8 cellular contexts compared by ENCODE assay signal in the genomic region with DNA sequence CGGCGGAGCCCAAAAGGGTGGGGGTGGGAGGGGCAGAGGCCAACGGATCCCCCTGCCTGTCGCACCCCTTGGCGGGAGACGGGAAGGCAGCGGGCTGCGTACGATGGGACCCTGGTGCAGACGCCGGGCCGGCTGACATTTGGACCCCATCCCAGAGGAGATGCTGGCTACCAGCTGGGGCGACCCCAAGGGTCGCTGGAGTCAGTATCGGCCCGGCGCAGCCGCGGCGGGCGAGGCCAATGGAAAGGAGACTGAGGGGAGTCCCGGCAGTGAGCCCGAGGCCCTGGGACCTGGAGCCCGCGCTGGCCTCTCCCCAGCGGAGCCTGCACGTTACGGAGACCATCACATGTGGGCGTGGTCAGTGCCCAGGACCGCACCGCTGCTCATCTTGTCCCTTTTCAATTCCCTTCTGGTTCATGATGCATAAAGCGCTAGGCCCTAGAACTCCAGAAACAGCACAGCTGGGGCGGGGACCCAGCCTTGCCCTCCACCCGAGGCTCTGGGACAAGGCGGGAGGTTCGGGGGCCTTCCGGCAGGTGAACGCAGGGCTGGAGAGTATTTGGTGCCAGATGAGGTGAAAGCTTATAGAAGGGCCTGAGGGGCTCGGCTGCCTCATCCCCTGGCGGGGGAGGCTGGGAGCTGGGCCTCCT. TPM values are rescaled to one million over a fixed set of nuclear protein-coding genes. Genes with fewer than 3 reads are reported as not detected.
A peak's percentile ranks its signal among the peaks of the same experiment; 100 is the strongest.
DNase-seq lines count a peak whose midpoint lies in the region; TF ChIP-seq lines count a peak whose summit lies in the region.

No MANE protein-coding gene starts in this region.

- H3K4me1 ChIP-seq in HAP-1 (peaks cover 10% of the 10 kb centered on the region), esophagus (ENCODE audit: control insufficient read depth in 2 of 2, insufficient read depth in 2 of 2, low read length in 1 of 2) (peaks cover 36 to 62% of the 10 kb centered on the region in 2 donors), prostate gland (replicated peaks) (peaks cover 22% of the 10 kb centered on the region), adrenal gland (replicated peaks in 1 of 2) (peaks cover 15 to 48% of the 10 kb centered on the region in 2 donors)

- DNase-seq in HAP-1 (ENCODE audit: low spot score in 2 of 2), result peak; percentile 74 to 89
- peak; percentile 87 for DNase-seq in RKO (ENCODE audit: low spot score)
- no peak for DNase-seq in prostate gland (ENCODE audit: low spot score)
- no peak for DNase-seq in lower leg skin (ENCODE audit: low spot score in 2 of 2)
- DNase-seq in NCI-H128 (lab: John Stamatoyannopoulos, UW; ENCODE audit: unreplicated experiment), result no peak
- DNase-seq in adrenal gland, result no peak
- no peak for DNase-seq in DMS153 (lab: John Stamatoyannopoulos, UW)

- WGBS in esophagus, 2 donors, result 3 to 4% methylated on average over 40 of the region's 40 CpGs
- WGBS in prostate gland, result 4% methylated on average over 36 of the region's 40 CpGs
- WGBS in lower leg skin, 2 donors, result 3 to 6% methylated on average over 33 to 40 of the region's 40 CpGs
- 6 to 20% (median 7%) methylated on average over 5 to 40 of the region's 40 CpGs for WGBS in adrenal gland, 4 donors

- in situ Hi-C loops in HAP-1 (cut with MboI; ENCODE audit: low sequenced_read_pairs), result no loop called here

- intact Hi-C loops in prostate gland (cut with DNase I), result no loop called here
- intact Hi-C loops in lower leg skin (cut with DNase I; ENCODE audit: low total_unique reads), result no loop called here
- intact Hi-C loops in adrenal gland (cut with DNase I), result no loop called here

- TF ChIP-seq CTCF in prostate gland (IDR thresholded peaks at IDR 0.05) (no peak), lower leg skin (IDR thresholded peaks at IDR 0.05) (no peak), adrenal gland (IDR thresholded peaks at IDR 0.05) (no peak)

- H3K9me3 ChIP-seq in HAP-1, result no peaks in the 10 kb centered on the region
- peaks cover 0 to 10% of the 10 kb centered on the region in 2 donors for H3K9me3 ChIP-seq in esophagus (ENCODE audit: control insufficient read depth in 2 of 2, insufficient read depth in 1 of 2, low read depth in 1 of 2, low read length in 1 of 2)
- H3K9me3 ChIP-seq in prostate gland, result no peaks in the 10 kb centered on the region
- no peaks in the 10 kb centered on the region for H3K9me3 ChIP-seq in adrenal gland (replicated peaks in 1 of 3)

- H3K4me3 ChIP-seq in HAP-1 (peak overlapping the region; percentile 46), esophagus (ENCODE audit: low read depth in 1 of 2, low read length in 2 of 2) (peak overlapping the region; percentile 39 to 40), prostate gland (peak overlapping the region; percentile 14 to 19), lower leg skin (ENCODE audit: low read depth, poor library complexity, severe bottlenecking) (no peak overlapping the region), adrenal gland (peak overlapping the region in 1 of 4 donors; percentile 35)

- H3K36me3 ChIP-seq in HAP-1 (replicated peaks), result peaks cover 4% of the 10 kb centered on the region
- H3K36me3 ChIP-seq in esophagus (ENCODE audit: control insufficient read depth in 2 of 2, insufficient read depth in 2 of 2, low read length in 1 of 2), result peaks cover 0 to 14% of the 10 kb centered on the region in 2 donors
- no peaks in the 10 kb centered on the region for H3K36me3 ChIP-seq in prostate gland
- H3K36me3 ChIP-seq in adrenal gland (replicated peaks in 1 of 2), result no peaks in the 10 kb centered on the region

- TF ChIP-seq POLR2A in prostate gland (IDR thresholded peaks at IDR 0.05) (no peak), lower leg skin (IDR thresholded peaks at IDR 0.05) (no peak), adrenal gland (IDR thresholded peaks at IDR 0.05) (no peak)

- H3K27me3 ChIP-seq in HAP-1 (ENCODE audit: low read depth) (no peaks in the 10 kb centered on the region), esophagus (ENCODE audit: control insufficient read depth in 1 of 2, insufficient read depth in 2 of 2, low read length in 2 of 2) (peaks cover 0 to 48% of the 10 kb centered on the region in 2 donors), prostate gland (replicated peaks; ENCODE audit: insufficient read depth) (peaks cover 38% of the 10 kb centered on the region), adrenal gland (peaks cover 76% of the 10 kb centered on the region)

- no peak overlapping the region for H3K27ac ChIP-seq in esophagus (ENCODE audit: low read depth in 2 of 2, low read length in 1 of 2)
- H3K27ac ChIP-seq in prostate gland, result no peak overlapping the region
- no peak overlapping the region for H3K27ac ChIP-seq in adrenal gland

RNA-seq across cellular contexts. Expression of a gene that starts 8.0 kb away (rescaled TPM):
- 10 to 100 TPM; 17.8 to 28.1 TPM for polyA plus RNA-seq in esophagus
- total RNA-seq in prostate gland, result 10 to 100 TPM; 54.0 to 93.0 TPM
- 10 to 100 TPM; 34.3 to 49.6 (median 45.7) TPM for total RNA-seq in lower leg skin
- total RNA-seq in adrenal gland, result 10 to 100 TPM; 26.9 to 60.4 (median 36.3) TPM
- 10 to 100 TPM in 2 of 3 donors, 1 to 10 TPM in 1; 6.0 to 55.7 (median 33.4) TPM for polyA plus RNA-seq in adrenal gland

RNA-seq across cellular contexts. Expression of a gene that starts 19.2 kb away (rescaled TPM):
- polyA plus RNA-seq in esophagus (1 to 10 TPM; 1.9 to 4.0 TPM), adrenal gland (10 to 100 TPM in 2 of 3 donors, 1 to 10 TPM in 1; 1.3 to 29.7 (median 13.7) TPM)
- total RNA-seq in prostate gland (10 to 100 TPM in 1 of 2 donors, 1 to 10 TPM in 1; 8.1 to 22.9 TPM), lower leg skin (1 to 10 TPM; 1.2 to 6.5 (median 2.9) TPM), adrenal gland (10 to 100 TPM in 2 of 8 donors, 1 to 10 TPM in 6; 1.2 to 13.1 (median 4.8) TPM)

RNA-seq across cellular contexts. Expression of a gene that starts 20.0 kb away (rescaled TPM):
- polyA plus RNA-seq in esophagus (10 to 100 TPM; 10.1 to 14.4 TPM), adrenal gland (100 to 1,000 TPM in 2 of 3 donors, 10 to 100 TPM in 1; 16.5 to 205 (median 120) TPM)
- total RNA-seq in prostate gland (100 to 1,000 TPM in 1 of 2 donors, 10 to 100 TPM in 1; 61.9 to 349 TPM), lower leg skin (1 to 10 TPM; 6.3 to 8.8 (median 6.6) TPM), adrenal gland (100 to 1,000 TPM in 5 of 8 donors, 10 to 100 TPM in 3; 59.3 to 189 (median 121) TPM)

RNA-seq across cellular contexts. Expression of a gene that starts 21.1 kb away (rescaled TPM):
- polyA plus RNA-seq in esophagus (under 1 TPM; 0.02 to 0.10 TPM), adrenal gland (10 to 100 TPM in 1 of 3 donors, under 1 TPM in 2; 0.71 to 12.9 (median 0.82) TPM)
- total RNA-seq in prostate gland (1 to 10 TPM in 1 of 2 donors, under 1 TPM in 1; 0.05 to 2.2 TPM), lower leg skin (1 to 10 TPM in 1 of 4 donors, under 1 TPM in 2, not detected in 1; 0.11 to 1.1 (median 0.23) TPM), adrenal gland (1 to 10 TPM in 3 of 8 donors, under 1 TPM in 5; 0.06 to 6.9 (median 0.32) TPM)

RNA-seq across cellular contexts. Expression of a gene that starts 32.8 kb away (rescaled TPM):
- 1,000 to 10,000 TPM; 2,888 to 3,260 TPM for polyA plus RNA-seq in esophagus
- 1,000 to 10,000 TPM; 3,102 to 5,853 TPM for total RNA-seq in prostate gland
- total RNA-seq in lower leg skin, result 1,000 to 10,000 TPM; 2,226 to 7,190 (median 4,396) TPM
- 1,000 to 10,000 TPM in 6 of 8 donors, 100 to 1,000 TPM in 2; 929 to 3,934 (median 1,829) TPM for total RNA-seq in adrenal gland
- polyA plus RNA-seq in adrenal gland, result 1,000 to 10,000 TPM in 2 of 3 donors, 100 to 1,000 TPM in 1; 471 to 4,071 (median 2,224) TPM

Comparison
In these comparisons a context has a peak if more than half of its experiments do, and no peak if none do; other contexts are left out.
1. DNase-seq: peak in HAP-1 (2 of 2) and RKO (single experiment); none in prostate gland (single experiment), lower leg skin (0 of 2), NCI-H128 (single experiment), adrenal gland (0 of 7) and DMS153 (single experiment).
2. RNA of a gene that starts 20.0 kb away (total RNA-seq): 61.9 to 349 TPM in prostate gland and 59.3 to 189 TPM in adrenal gland; 6.3 to 8.8 TPM in lower leg skin; every median in the first group is over 4 times any median in the second.